ENCODE assay signal across 21 cellular contexts in genomic region chr18:58845913-58846312, GRCh38.
"Had no signal": no experiment of that assay in that cellular context is flagged by ENCODE, and none has a peak within 500 bp of the region (broad histone marks: within the 10 kb centered on the region; RNA-seq: fewer than 3 reads in every experiment).

No MANE protein-coding gene starts in this region.

- H3K36me3 Mint-ChIP-seq: activated naive CD8-positive, alpha-beta T cell treated with anti-CD3 and anti-CD28 coated beads for 36 hours; stimulated activated effector memory CD8-positive, alpha-beta T cell treated with anti-CD3 and anti-CD28 coated beads, Interleukin-12 subunit alpha, Interleukin-12 subunit beta, amount 100 ng/mL, for 72 hours had no signal

- H3K27ac ChIP-seq: body of pancreas, colonic mucosa, right lobe of liver had no signal

- H3K27me3 ChIP-seq: body of pancreas, colonic mucosa, right lobe of liver had no signal

- H3K4me1 Mint-ChIP-seq: activated CD4-positive, alpha-beta T cell treated with anti-CD3 and anti-CD28 coated beads, Interleukin-2, amount 10 ng/mL, durations not matched to agents 24 days and 14 days had no signal

- H3K9me3 ChIP-seq: body of pancreas, colonic mucosa, right lobe of liver had no signal

- H3K9me3 Mint-ChIP-seq: activated B cell treated with CpG ODN at 0.5 μM for 24 hours; activated CD4-positive, alpha-beta T cell treated with anti-CD3 and anti-CD28 coated beads, Interleukin-2, amount 10 ng/mL, durations not matched to agents 24 days and 14 days; activated naive CD8-positive, alpha-beta T cell treated with anti-CD3 and anti-CD28 coated beads for 36 hours; stimulated activated effector memory CD8-positive, alpha-beta T cell treated with anti-CD3 and anti-CD28 coated beads, Interleukin-12 subunit alpha, Interleukin-12 subunit beta, amount 100 ng/mL, for 72 hours; T-helper 1 cell treated with Interleukin-12 subunit alpha and Interleukin-12 subunit beta and Interleukin-4 antibody, amounts not matched to agents 30 μg/mL and 1 μg/mL, for 36 hours had no signal

- DNase-seq: activated B cell treated with CpG ODN at 0.5 μM for 24 hours; activated CD4-positive, alpha-beta T cell treated with anti-CD3 and anti-CD28 coated beads, Interleukin-2, amount 10 ng/mL, durations not matched to agents 24 days and 14 days; activated CD8-positive, alpha-beta memory T cell treated with anti-CD3 and anti-CD28 coated beads, Interleukin-2, amount 50 U/mL, for 4 hours; activated CD8-positive, alpha-beta T cell treated with anti-CD3 and anti-CD28 coated beads, Interleukin-2, amount 10 ng/mL, durations not matched to agents 7 days and 5 days; activated gamma-delta T cell; activated naive CD8-positive, alpha-beta T cell treated with anti-CD3 and anti-CD28 coated beads for 36 hours; activated T-cell treated with anti-CD3 and anti-CD28 coated beads, Interleukin-2, amount 50 U/mL, for 72 hours; amygdala; body of pancreas; central memory CD4-positive, alpha-beta T cell; colonic mucosa; foreskin fibroblast; head of caudate nucleus; mammary epithelial cell; naive thymus-derived CD4-positive, alpha-beta T cell; nucleus accumbens; right lobe of liver; stimulated activated CD4-positive, alpha-beta T cell treated with anti-CD3 and anti-CD28 coated beads, Interleukin-2, amount 100 ng/mL, for 24 hours had no signal

- H3K4me3 Mint-ChIP-seq: activated B cell treated with CpG ODN at 0.5 μM for 24 hours; activated CD4-positive, alpha-beta T cell treated with anti-CD3 and anti-CD28 coated beads, Interleukin-2, amount 10 ng/mL, durations not matched to agents 24 days and 14 days; activated CD8-positive, alpha-beta T cell treated with anti-CD3 and anti-CD28 coated beads, Interleukin-2, amount 10 ng/mL, durations not matched to agents 7 days and 5 days; activated naive CD8-positive, alpha-beta T cell treated with anti-CD3 and anti-CD28 coated beads for 36 hours; activated T-cell treated with anti-CD3 and anti-CD28 coated beads, Interleukin-2, amount 50 U/mL, for 72 hours; naive thymus-derived CD4-positive, alpha-beta T cell; stimulated activated effector memory CD8-positive, alpha-beta T cell treated with anti-CD3 and anti-CD28 coated beads, Interleukin-12 subunit alpha, Interleukin-12 subunit beta, amount 100 ng/mL, for 72 hours; T-helper 1 cell treated with Interleukin-12 subunit alpha and Interleukin-12 subunit beta and Interleukin-4 antibody, amounts not matched to agents 30 μg/mL and 1 μg/mL, for 36 hours had no signal

- ATAC-seq: activated CD8-positive, alpha-beta T cell treated with anti-CD3 and anti-CD28 coated beads, Interleukin-2, amount 10 ng/mL, durations not matched to agents 7 days and 5 days; activated T-cell treated with anti-CD3 and anti-CD28 coated beads, Interleukin-2, amount 50 U/mL, for 72 hours; body of pancreas; naive thymus-derived CD4-positive, alpha-beta T cell; right lobe of liver; stimulated activated effector memory CD8-positive, alpha-beta T cell treated with anti-CD3 and anti-CD28 coated beads, Interleukin-12 subunit alpha, Interleukin-12 subunit beta, amount 100 ng/mL, for 72 hours had no signal

- H3K36me3 ChIP-seq: colonic mucosa, right lobe of liver had no signal

- H3K4me3 ChIP-seq: body of pancreas, colonic mucosa, right lobe of liver had no signal

- H3K27ac Mint-ChIP-seq: activated B cell treated with CpG ODN at 0.5 μM for 24 hours; activated CD4-positive, alpha-beta T cell treated with anti-CD3 and anti-CD28 coated beads, Interleukin-2, amount 10 ng/mL, durations not matched to agents 24 days and 14 days; activated CD8-positive, alpha-beta T cell treated with anti-CD3 and anti-CD28 coated beads, Interleukin-2, amount 10 ng/mL, durations not matched to agents 7 days and 5 days; activated naive CD8-positive, alpha-beta T cell treated with anti-CD3 and anti-CD28 coated beads for 36 hours; activated T-cell treated with anti-CD3 and anti-CD28 coated beads, Interleukin-2, amount 50 U/mL, for 72 hours; naive thymus-derived CD4-positive, alpha-beta T cell; progenitor cell of endocrine pancreas; stimulated activated effector memory CD8-positive, alpha-beta T cell treated with anti-CD3 and anti-CD28 coated beads, Interleukin-12 subunit alpha, Interleukin-12 subunit beta, amount 100 ng/mL, for 72 hours; T-helper 1 cell treated with Interleukin-12 subunit alpha and Interleukin-12 subunit beta and Interleukin-4 antibody, amounts not matched to agents 30 μg/mL and 1 μg/mL, for 36 hours had no signal

- H3K4me1 ChIP-seq: colonic mucosa, right lobe of liver had no signal
